Comparison of ENCODE assay signal across 16 cellular contexts in genomic region chr1:117613969-117614865, GRCh38. TPM values are rescaled to one million over a fixed set of nuclear protein-coding genes. Genes with fewer than 3 reads are reported as not detected.
DNase-seq lines count a peak whose midpoint lies in the region; ATAC-seq and TF ChIP-seq lines count a peak whose summit lies in the region.
"Had no signal": no experiment of that assay in that cellular context is flagged by ENCODE, and none has a peak within 500 bp of the region (broad histone marks: within the 10 kb centered on the region; RNA-seq: fewer than 3 reads in every experiment).

No MANE protein-coding gene starts in this region.

- H3K27ac ChIP-seq in CD4-positive, CD25-positive, alpha-beta regulatory T cell (ENCODE audit: insufficient read depth, low read length, poor library complexity, severe bottlenecking), result peak overlapping the region; percentile 67
- H3K27ac ChIP-seq in KMS-11, result peak overlapping the region; percentile 73
- peak overlapping the region in 1 of 2 donors; percentile 13 for H3K27ac ChIP-seq in coronary artery
- H3K27ac ChIP-seq in neutrophil, result peak overlapping the region; percentile 66
- no peak overlapping the region for H3K27ac ChIP-seq in brain microvascular endothelial cell
- H3K27ac ChIP-seq in adrenal gland, result peak overlapping the region in 1 of 5 donors; percentile 56

- intact Hi-C loops in adrenal gland (cut with DNase I), result loop anchor here in 1 of 2 donors (5.0 kb wide), 1 partner anchor 68 kb away; no protein-coding TSS in a partner anchor

- no peak for ATAC-seq in CD4-positive, CD25-positive, alpha-beta regulatory T cell (ENCODE audit: low read depth in 2 of 2)
- ATAC-seq in GM18505 (IDR thresholded peaks at IDR 0.05; ENCODE audit: unreplicated experiment) (no peak), GM18907 (IDR thresholded peaks at IDR 0.05; ENCODE audit: unreplicated experiment) (no peak)

- peak overlapping the region; percentile 76 to 98 (median 86) for H3K4me3 Mint-ChIP-seq in CD4-positive, CD25-positive, alpha-beta regulatory T cell
- H3K4me3 Mint-ChIP-seq: neural crest cell had no signal

- H3K36me3 ChIP-seq in CD4-positive, CD25-positive, alpha-beta regulatory T cell (ENCODE audit: control insufficient read depth, insufficient read depth, low read length), result peaks cover 38% of the 10 kb centered on the region
- H3K36me3 ChIP-seq in KMS-11 (ENCODE audit: insufficient read depth) (no peaks in the 10 kb centered on the region), neutrophil (no peaks in the 10 kb centered on the region), brain microvascular endothelial cell (replicated peaks) (no peaks in the 10 kb centered on the region), adrenal gland (replicated peaks in 1 of 2) (no peaks in the 10 kb centered on the region)

- 67 to 76% (median 70%) methylated on average over 10 of the region's 10 CpGs for WGBS in adrenal gland, 4 donors

- TF ChIP-seq POLR2A in GM18505 (IDR thresholded peaks at IDR 0.05; ENCODE audit: borderline replicate concordance, extremely low read depth, insufficient read depth, insufficient read length), result no peak
- TF ChIP-seq POLR2A in adrenal gland (IDR thresholded peaks at IDR 0.05), result no peak

- peaks cover 53 to 98% (median 89%) of the 10 kb centered on the region in 4 donors for H3K4me1 Mint-ChIP-seq in CD4-positive, CD25-positive, alpha-beta regulatory T cell
- H3K4me1 Mint-ChIP-seq: neural crest cell had no signal

- peak overlapping the region; percentile 22 to 89 (median 80) for H3K27ac Mint-ChIP-seq in CD4-positive, CD25-positive, alpha-beta regulatory T cell

- H3K4me2 ChIP-seq in KMS-11, result peak overlapping the region; percentile 54

- no peaks in the 10 kb centered on the region for H3K27me3 ChIP-seq in CD4-positive, CD25-positive, alpha-beta regulatory T cell (ENCODE audit: control insufficient read depth, insufficient read depth, low read length)
- H3K27me3 ChIP-seq in KMS-11 (ENCODE audit: insufficient read depth, low read depth) (no peaks in the 10 kb centered on the region), neutrophil (no peaks in the 10 kb centered on the region), brain microvascular endothelial cell (replicated peaks) (no peaks in the 10 kb centered on the region), adrenal gland (no peaks in the 10 kb centered on the region)

- peaks cover 97% of the 10 kb centered on the region for H3K79me2 ChIP-seq in KMS-11 (ENCODE audit: insufficient read depth, low read depth)

- H3K4me3 ChIP-seq in CD4-positive, CD25-positive, alpha-beta regulatory T cell (ENCODE audit: low read depth, low read length), result peak overlapping the region; percentile 99
- H3K4me3 ChIP-seq in KMS-11 (IDR thresholded peaks at IDR 0.05; ENCODE audit: insufficient read depth, low read depth, low read length), result no peak overlapping the region
- no peak overlapping the region for H3K4me3 ChIP-seq in coronary artery
- no peak overlapping the region for H3K4me3 ChIP-seq in neutrophil (ENCODE audit: low read depth in 1 of 2, low read length in 1 of 2)
- no peak overlapping the region for H3K4me3 ChIP-seq in brain microvascular endothelial cell (ENCODE audit: low read depth, low read length)
- no peak overlapping the region for H3K4me3 ChIP-seq in adrenal gland

- H2AFZ ChIP-seq in KMS-11 (ENCODE audit: low read depth), result no peak overlapping the region

- peaks cover 0 to 2% (median 0%) of the 10 kb centered on the region in 7 donors for H3K9me3 Mint-ChIP-seq in CD4-positive, CD25-positive, alpha-beta regulatory T cell
- H3K9me3 Mint-ChIP-seq: neural crest cell had no signal

- peak overlapping the region; percentile 42 for H3K9ac ChIP-seq in KMS-11

- H3K36me3 Mint-ChIP-seq in CD4-positive, CD25-positive, alpha-beta regulatory T cell, result peaks cover 41% of the 10 kb centered on the region

- TF ChIP-seq CTCF in KMS-11 (conservative IDR thresholded peaks at IDR 0.05; ENCODE audit: low read depth, low read length), result no peak
- TF ChIP-seq CTCF in coronary artery (IDR thresholded peaks at IDR 0.05), result no peak
- no peak for TF ChIP-seq CTCF in neutrophil (IDR thresholded peaks at IDR 0.05)
- no peak for TF ChIP-seq CTCF in brain microvascular endothelial cell (IDR thresholded peaks at IDR 0.05; ENCODE audit: low read depth, low read length, missing control alignments)
- TF ChIP-seq CTCF in adrenal gland (IDR thresholded peaks at IDR 0.05), result no peak

- no peaks in the 10 kb centered on the region for H3K27me3 Mint-ChIP-seq in CD4-positive, CD25-positive, alpha-beta regulatory T cell

- H3K4me1 ChIP-seq in CD4-positive, CD25-positive, alpha-beta regulatory T cell (ENCODE audit: control insufficient read depth, insufficient read depth, low read length, poor library complexity, severe bottlenecking), result peaks cover 95% of the 10 kb centered on the region
- peaks cover 86% of the 10 kb centered on the region for H3K4me1 ChIP-seq in KMS-11 (ENCODE audit: low read depth, poor library complexity, severe bottlenecking)
- H3K4me1 ChIP-seq in neutrophil (ENCODE audit: control insufficient read depth in 1 of 2, insufficient read depth in 1 of 2, low read depth in 1 of 2, low read length in 1 of 2), result peaks cover 36 to 37% of the 10 kb centered on the region in 2 experiments
- peaks cover 0 to 6% of the 10 kb centered on the region in 2 donors for H3K4me1 ChIP-seq in adrenal gland (replicated peaks in 1 of 2)

- DNase-seq in CD4-positive, CD25-positive, alpha-beta regulatory T cell, result no peak
- DNase-seq in coronary artery (ENCODE audit: low spot score), result peak; percentile 35
- DNase-seq in brain microvascular endothelial cell, result no peak
- DNase-seq in adrenal gland, result no peak
- DNase-seq: H7, head of caudate nucleus, NCI-H187, NCI-H526, substantia nigra, T-helper 1 cell had no signal

- no peaks in the 10 kb centered on the region for H4K20me1 ChIP-seq in KMS-11 (ENCODE audit: insufficient read depth)

- in situ Hi-C loops in brain microvascular endothelial cell (cut with HindIII; ENCODE audit: low pct_ligation_motif_present, low sequenced_read_pairs), result no loop called here

- no peaks in the 10 kb centered on the region for H3K9me3 ChIP-seq in CD4-positive, CD25-positive, alpha-beta regulatory T cell (ENCODE audit: control insufficient read depth in 2 of 2, low read length in 2 of 2)
- H3K9me3 ChIP-seq in neutrophil (no peaks in the 10 kb centered on the region), adrenal gland (replicated peaks in 1 of 3) (no peaks in the 10 kb centered on the region)

RNA-seq across cellular contexts. Expression of gene TENT5C, which starts 8.4 kb away (rescaled TPM):
- total RNA-seq in CD4-positive, CD25-positive, alpha-beta regulatory T cell, result 324 TPM
- polyA plus RNA-seq in CD4-positive, CD25-positive, alpha-beta regulatory T cell, result 10 to 100 TPM; 19.6 to 64.7 (median 33.0) TPM
- total RNA-seq in adrenal gland, result 1 to 10 TPM; 1.5 to 8.5 (median 2.0) TPM
- polyA plus RNA-seq in adrenal gland, result 1 to 10 TPM in 1 of 3 donors, under 1 TPM in 2; 0.54 to 5.4 (median 0.72) TPM
- total RNA-seq: epithelial cell of proximal tubule had no signal

Comparison
In these comparisons a context has a peak if more than half of its experiments do, and no peak if none do; other contexts are left out.
1. RNA of gene TENT5C, which starts 8.4 kb away (total RNA-seq): 324 TPM in CD4-positive, CD25-positive, alpha-beta regulatory T cell (single experiment); 1.5 to 8.5 TPM in adrenal gland; every median in the first group is over 10 times any median in the second.